Comparison of ENCODE assay signal across 1 cellular context in genomic region chr11:34234086-34234740, GRCh38.
A peak's percentile ranks its signal among the peaks of the same experiment; 100 is the strongest.
TF ChIP-seq lines count a peak whose summit lies in the region.

No MANE protein-coding gene starts in this region.

TF ChIP-seq in GM12878, 131 proteins besides CTCF, POLR2A, EP300 and RAD21 (continued from another document):
- TF ChIP-seq RUNX3 (IDR thresholded peaks at IDR 0.05; ENCODE audit: low read length): peak; percentile 77
- peak; percentile 94 for TF ChIP-seq EED (IDR thresholded peaks at IDR 0.05; ENCODE audit: low read depth)
- TF ChIP-seq ZNF207 (IDR thresholded peaks at IDR 0.05; ENCODE audit: borderline replicate concordance): no peak
- TF ChIP-seq CBX3 (IDR thresholded peaks at IDR 0.05; ENCODE audit: borderline replicate concordance, low read depth): no peak
- no peak for TF ChIP-seq POLR2AphosphoS2 (IDR thresholded peaks at IDR 0.05; ENCODE audit: low read depth, low read length)
- no peak for TF ChIP-seq SIN3A (IDR thresholded peaks at IDR 0.05; ENCODE audit: low read depth, low read length)
- TF ChIP-seq GATAD2B (conservative IDR thresholded peaks at IDR 0.05; ENCODE audit: low read depth): peak; percentile 75; the same call in 1 of the 2 replicates
- TF ChIP-seq E2F8 (IDR thresholded peaks at IDR 0.05; ENCODE audit: low read depth, partially characterized antibody): no peak
- TF ChIP-seq BCLAF1 (IDR thresholded peaks at IDR 0.05): no peak
- no peak for TF ChIP-seq IRF3 (IDR thresholded peaks at IDR 0.05)
- TF ChIP-seq FOXK2 (IDR thresholded peaks at IDR 0.05): no peak
- peak; percentile 49; the same call in 1 of the 2 replicates for TF ChIP-seq MXI1 (IDR thresholded peaks at IDR 0.05; ENCODE audit: low read depth, low read length)
- no peak for TF ChIP-seq WRNIP1 (IDR thresholded peaks at IDR 0.05; ENCODE audit: borderline replicate concordance, low read depth, low read length)
- peak in 1 of 2 experiments; percentile 84; a peak in 1 of 4 replicates for TF ChIP-seq ETV6 (conservative IDR thresholded peaks at IDR 0.05 in 1 of 2, IDR thresholded peaks at IDR 0.05 in 1 of 2; ENCODE audit: borderline replicate concordance in 1 of 2, low read depth in 1 of 2)
- TF ChIP-seq ZBTB40 (IDR thresholded peaks at IDR 0.05; ENCODE audit: borderline replicate concordance): no peak
- no peak for TF ChIP-seq RCOR1 (conservative IDR thresholded peaks at IDR 0.05; ENCODE audit: low read depth, low read length)
- TF ChIP-seq GABPA (IDR thresholded peaks at IDR 0.05; ENCODE audit: low read depth): peak; percentile 40; the same call in 1 of the 2 replicates
- peak; percentile 87 for TF ChIP-seq JUNB (IDR thresholded peaks at IDR 0.05)
- peak; percentile 32; the same call in 1 of the 2 replicates for TF ChIP-seq NR2C1 (IDR thresholded peaks at IDR 0.05)
- peak; percentile 81; the same call in 1 of the 2 replicates for TF ChIP-seq CREM (IDR thresholded peaks at IDR 0.05; ENCODE audit: low read depth)
- no peak for TF ChIP-seq RBBP5 (conservative IDR thresholded peaks at IDR 0.05)
- TF ChIP-seq SREBF2 (IDR thresholded peaks at IDR 0.05; ENCODE audit: low read length): no peak
- no peak for TF ChIP-seq HCFC1 (IDR thresholded peaks at IDR 0.05; ENCODE audit: low read length)
- no peak for TF ChIP-seq REST (IDR thresholded peaks at IDR 0.05; ENCODE audit: low read depth, low read length)
- no peak for TF ChIP-seq SMC3 (IDR thresholded peaks at IDR 0.05; ENCODE audit: borderline replicate concordance, low read length)
- TF ChIP-seq RELA (IDR thresholded peaks at IDR 0.05; ENCODE audit: borderline replicate concordance, partially characterized antibody): peak; percentile 96
- TF ChIP-seq PRDM15 (CRISPR knock-in tag; IDR thresholded peaks at IDR 0.05): no peak
- no peak for TF ChIP-seq CHD2 (IDR thresholded peaks at IDR 0.05; ENCODE audit: borderline replicate concordance, low read depth, low read length)
- TF ChIP-seq FOXM1 (IDR thresholded peaks at IDR 0.05; ENCODE audit: low read depth, low read length): 0 out of 2 replicates have a peak, but pooled peaks have one; percentile 59
- no peak for TF ChIP-seq CHD4 (IDR thresholded peaks at IDR 0.05)
- no peak for TF ChIP-seq SUZ12 (IDR thresholded peaks at IDR 0.05; ENCODE audit: unreplicated experiment)
- no peak for TF ChIP-seq ZSCAN29 (IDR thresholded peaks at IDR 0.05)
- TF ChIP-seq MYB (IDR thresholded peaks at IDR 0.05; ENCODE audit: borderline replicate concordance, low read depth, low read length): no peak
- peak; percentile 63; the same call in 1 of the 2 replicates for TF ChIP-seq PAX5 (IDR thresholded peaks at IDR 0.05; ENCODE audit: borderline replicate concordance, low read depth, low read length)
